ENCODE assay signal across 18 cellular contexts in genomic region chr12:7501031-7501585, GRCh38. TPM values are rescaled to one million over a fixed set of nuclear protein-coding genes. Genes with fewer than 3 reads are reported as not detected.
DNase-seq lines count a peak whose midpoint lies in the region; ATAC-seq and TF ChIP-seq lines count a peak whose summit lies in the region.
"Had no signal": no experiment of that assay in that cellular context is flagged by ENCODE, and none has a peak within 500 bp of the region (broad histone marks: within the 10 kb centered on the region; RNA-seq: fewer than 3 reads in every experiment).

No MANE protein-coding gene starts in this region.

- no peak for TF ChIP-seq RAD21 in SK-N-SH (IDR thresholded peaks at IDR 0.05; ENCODE audit: low read length)

- 0 out of 4 replicates have a peak, but pooled peaks of 1 of the 2 experiments have one; percentile 10 for TF ChIP-seq EP300 in SK-N-SH (IDR thresholded peaks at IDR 0.05; ENCODE audit: borderline replicate concordance in 1 of 2, low read depth in 1 of 2, low read length in 1 of 2)

- no peak overlapping the region for H3K9ac ChIP-seq in SK-N-SH
- H3K9ac ChIP-seq in neural progenitor cell = no peak overlapping the region
- H3K9ac ChIP-seq in GM23248 = no peak overlapping the region
- H3K9ac ChIP-seq: KMS-11 had no signal

- ATAC-seq in HG02884 (IDR thresholded peaks at IDR 0.05; ENCODE audit: unreplicated experiment) = no peak

- intact Hi-C loops in Caco-2 (cut with micrococcal nuclease; ENCODE audit: unreplicated experiment) = no loop called here

- peaks cover 10% of the 10 kb centered on the region for H3F3A ChIP-seq in SK-N-SH (replicated peaks; ENCODE audit: insufficient read depth)
- no peaks in the 10 kb centered on the region for H3F3A ChIP-seq in neural progenitor cell (ENCODE audit: low read depth)
- peaks cover 28% of the 10 kb centered on the region for H3F3A ChIP-seq in GM23248 (ENCODE audit: insufficient read depth)

- POLR2A ChIA-PET in SK-N-SH (lab: Yijun Ruan, JAX) = no interaction called here
- POLR2A ChIA-PET in Caco-2 (lab: Charles Lee) = no interaction called here

- H3K4me2 ChIP-seq in SK-N-SH (no peak overlapping the region), neural progenitor cell (no peak overlapping the region), GM23248 (ENCODE audit: unreplicated experiment) (no peak overlapping the region)
- H3K4me2 ChIP-seq: KMS-11 had no signal

- H3K36me3 Mint-ChIP-seq in neural progenitor cell = no peaks in the 10 kb centered on the region
- no peaks in the 10 kb centered on the region for H3K36me3 Mint-ChIP-seq in Caco-2 (ENCODE audit: insufficient read depth, unreplicated experiment)
- H3K36me3 Mint-ChIP-seq: memory B cell had no signal

- no TSS peak for BruUV-seq in Caco-2 (replicated peaks; lab: Mats Ljungman, UMichigan)

- no peaks in the 10 kb centered on the region for H3K9me3 Mint-ChIP-seq in neural progenitor cell
- H3K9me3 Mint-ChIP-seq in Caco-2 (ENCODE audit: unreplicated experiment) = no peaks in the 10 kb centered on the region
- H3K9me3 Mint-ChIP-seq: memory B cell had no signal

- no peak for TF ChIP-seq CTCF in SK-N-SH (IDR thresholded peaks at IDR 0.05)
- TF ChIP-seq CTCF in fibroblast of mammary gland (conservative IDR thresholded peaks at IDR 0.05; ENCODE audit: control insufficient read depth, insufficient read depth, low read depth, low read length) = no peak
- no peak for TF ChIP-seq CTCF in neural progenitor cell (IDR thresholded peaks at IDR 0.05)
- no peak for TF ChIP-seq CTCF in Caco-2 (IDR thresholded peaks at IDR 0.05; ENCODE audit: insufficient read depth in 1 of 2, low read depth in 1 of 2, low read length in 1 of 2, severe bottlenecking in 1 of 2, unreplicated experiment in 1 of 2)

- CTCF ChIA-PET in SK-N-SH (lab: Yijun Ruan, JAX) = interaction anchor here (0.8 kb wide), 1 partner anchor 40 kb away, joined by 3 read pairs; no protein-coding TSS in a partner anchor
- CTCF ChIA-PET in Caco-2 (lab: Charles Lee) = no interaction called here

- 12% methylated on average over 6 of the region's 6 CpGs for WGBS in SK-N-SH (ENCODE audit: low lambda C conversion rate)
- 75 to 81% methylated on average over 6 of the region's 6 CpGs for WGBS in GM23248 (ENCODE audit: low coverage in 1 of 2, low lambda C conversion rate in 2 of 2, missing lambda C conversion rate in 2 of 2), 2 experiments

- H3K9me2 ChIP-seq in SK-N-SH (no peaks in the 10 kb centered on the region), GM23248 (ENCODE audit: insufficient read depth) (no peaks in the 10 kb centered on the region)

- DNase-seq in CD1c-positive myeloid dendritic cell (ENCODE audit: extremely low spot score) (peak; percentile 35), SK-N-SH (no peak), fibroblast of mammary gland (ENCODE audit: low read depth) (peak; percentile 76), neural progenitor cell (ENCODE audit: low spot score) (no peak), Caco-2 (no peak), GM23248 (no peak)
- DNase-seq in NK-92 treated with Interleukin-12 subunit alpha and Interleukin-12 subunit beta, amount 100 ng/mL, for 24 hours (lab: John Stamatoyannopoulos, UW) = no peak
- DNase-seq: activated CD4-positive, alpha-beta T cell treated with anti-CD3 and anti-CD28 coated beads, Interleukin-2, amount 50 U/mL, for 48 hours; effector memory CD4-positive, alpha-beta T cell; head of caudate nucleus; NCI-H187 treated with DMSO at 0.1 percent for 48 hours; NCI-H774; nucleus accumbens; SIG-M5; testis had no signal

- H3K4me1 Mint-ChIP-seq in neural progenitor cell (no peaks in the 10 kb centered on the region), Caco-2 (ENCODE audit: low read depth, unreplicated experiment) (peaks cover 24% of the 10 kb centered on the region)
- H3K4me1 Mint-ChIP-seq: memory B cell had no signal

- H3K4me1 ChIP-seq in SK-N-SH (ENCODE audit: control insufficient read depth in 1 of 2, insufficient read depth in 2 of 2, low read depth in 1 of 2, low read length in 1 of 2) = peaks cover 0 to 6% of the 10 kb centered on the region in 2 experiments; a peak in 2 of 4 replicates
- H3K4me1 ChIP-seq in neural progenitor cell = peaks cover 2% of the 10 kb centered on the region
- peaks cover 18% of the 10 kb centered on the region for H3K4me1 ChIP-seq in Caco-2
- peaks cover 33% of the 10 kb centered on the region for H3K4me1 ChIP-seq in GM23248 (ENCODE audit: insufficient read depth)
- H3K4me1 ChIP-seq: testis had no signal

- H3K27me3 ChIP-seq in SK-N-SH (ENCODE audit: insufficient read depth) (no peaks in the 10 kb centered on the region), neural progenitor cell (no peaks in the 10 kb centered on the region), Caco-2 (replicated peaks; ENCODE audit: control insufficient read depth, insufficient read depth, low read length) (no peaks in the 10 kb centered on the region), GM23248 (replicated peaks; ENCODE audit: insufficient read depth) (no peaks in the 10 kb centered on the region)
- H3K27me3 ChIP-seq: testis had no signal

- H3K27ac Mint-ChIP-seq in neural progenitor cell = no peak overlapping the region
- H3K27ac Mint-ChIP-seq in Caco-2 (ENCODE audit: unreplicated experiment) = no peak overlapping the region
- H3K27ac Mint-ChIP-seq: memory B cell had no signal

- H3K27ac ChIP-seq in SK-N-SH (ENCODE audit: low read depth in 2 of 2, low read length in 1 of 2) = peak overlapping the region in 1 of 2 experiments; percentile 40; a peak in 1 of 4 replicates
- no peak overlapping the region for H3K27ac ChIP-seq in neural progenitor cell
- no peak overlapping the region for H3K27ac ChIP-seq in GM23248
- H3K27ac ChIP-seq: KMS-11 had no signal

- H3K27me3 Mint-ChIP-seq in neural progenitor cell (ENCODE audit: insufficient read depth, low read depth) = peaks cover 3% of the 10 kb centered on the region
- peaks cover 10% of the 10 kb centered on the region for H3K27me3 Mint-ChIP-seq in Caco-2 (ENCODE audit: insufficient read depth, unreplicated experiment)

- in situ Hi-C loops in GM23248 (cut with MboI) = no loop called here

- H3K36me3 ChIP-seq in SK-N-SH (replicated peaks in 1 of 2; ENCODE audit: control insufficient read depth in 1 of 2, insufficient read depth in 2 of 2, low read length in 1 of 2) = no peaks in the 10 kb centered on the region
- H3K36me3 ChIP-seq in neural progenitor cell = no peaks in the 10 kb centered on the region
- H3K36me3 ChIP-seq in Caco-2 (ENCODE audit: control insufficient read depth, insufficient read depth, low read length) = no peaks in the 10 kb centered on the region
- no peaks in the 10 kb centered on the region for H3K36me3 ChIP-seq in GM23248 (ENCODE audit: low read depth)

- H3K4me3 Mint-ChIP-seq in neural progenitor cell (no peak overlapping the region), Caco-2 (ENCODE audit: unreplicated experiment) (no peak overlapping the region)
- H3K4me3 Mint-ChIP-seq: memory B cell had no signal

- no peak overlapping the region for H2AFZ ChIP-seq in SK-N-SH (ENCODE audit: low read depth)
- H2AFZ ChIP-seq in neural progenitor cell (replicated peaks) = peak overlapping the region; percentile 30
- H2AFZ ChIP-seq in GM23248 = no peak overlapping the region

- H3K9me3 ChIP-seq in SK-N-SH = no peaks in the 10 kb centered on the region
- H3K9me3 ChIP-seq in neural progenitor cell (ENCODE audit: low read depth) = no peaks in the 10 kb centered on the region
- H3K9me3 ChIP-seq in Caco-2 = no peaks in the 10 kb centered on the region
- no peaks in the 10 kb centered on the region for H3K9me3 ChIP-seq in GM23248 (ENCODE audit: low read depth)
- H3K9me3 ChIP-seq: testis had no signal

- H3K4me3 ChIP-seq in SK-N-SH (ENCODE audit: low read depth in 2 of 2, low read length in 1 of 2) = no peak overlapping the region
- no peak overlapping the region for H3K4me3 ChIP-seq in fibroblast of mammary gland (ENCODE audit: control insufficient read depth, low read depth, low read length)
- no peak overlapping the region for H3K4me3 ChIP-seq in neural progenitor cell
- H3K4me3 ChIP-seq in Caco-2 (ENCODE audit: low read depth, low read length) = no peak overlapping the region
- H3K4me3 ChIP-seq in GM23248 = no peak overlapping the region

- H3K79me2 ChIP-seq in SK-N-SH (ENCODE audit: insufficient read depth) = no peaks in the 10 kb centered on the region
- no peaks in the 10 kb centered on the region for H3K79me2 ChIP-seq in neural progenitor cell (ENCODE audit: low read depth)
- H3K79me2 ChIP-seq in GM23248 (ENCODE audit: insufficient read depth) = no peaks in the 10 kb centered on the region

- H4K20me1 ChIP-seq in SK-N-SH (ENCODE audit: insufficient read depth) (no peaks in the 10 kb centered on the region), neural progenitor cell (ENCODE audit: low read depth) (no peaks in the 10 kb centered on the region), GM23248 (ENCODE audit: insufficient read depth) (no peaks in the 10 kb centered on the region)

TF ChIP-seq in SK-N-SH, 30 proteins besides CTCF, POLR2A, EP300 and RAD21 (continues in another document):
- TF ChIP-seq FOSL2 (IDR thresholded peaks at IDR 0.05; ENCODE audit: borderline replicate concordance, low read depth) (peak; percentile 11; the same call in 1 of the 2 replicates), POLR2AphosphoS5 (IDR thresholded peaks at IDR 0.05; ENCODE audit: low read depth, low read length) (no peak), RCOR1 (IDR thresholded peaks at IDR 0.05; ENCODE audit: low read length) (no peak), GABPA (IDR thresholded peaks at IDR 0.05; ENCODE audit: low read depth) (no peak)

RNA-seq across cellular contexts. Expression of gene CD163, which starts 2.5 kb away (rescaled TPM):
- polyA plus RNA-seq in SK-N-SH (2012; rRNA removed) = 0.03 TPM in 1 of 2 replicates, not detected in the other
- 0.01 TPM in 1 of 2 replicates, not detected in the other for polyA plus RNA-seq in SK-N-SH (2012; cell fraction: cytosol; rRNA removed)
- polyA plus RNA-seq in SK-N-SH (2012; cell fraction: nucleus; rRNA removed) = not detected in 2 replicates
- total RNA-seq in neural progenitor cell (ENCODE audit: low replicate concordance) = not detected in 2 replicates
- total RNA-seq in Caco-2 (2022) = 0.20 and 1.4 TPM in 2 replicates
- total RNA-seq in GM23248 (2014; rRNA removed; shearing (Covaris generic)) = not detected in 2 replicates
- polyA plus RNA-seq in GM23248 (2016; fragmentation: Nextera tagmentation; extraction: Ambion mirVana) = 0.05 TPM in 1 of 2 replicates, not detected in the other

RNA-seq across cellular contexts. Expression of gene CD163L1, which starts 57.2 kb away (rescaled TPM):
- polyA plus RNA-seq in SK-N-SH (2012; rRNA removed) = 0.25 and 0.41 TPM in 2 replicates
- polyA plus RNA-seq in SK-N-SH (2012; cell fraction: cytosol; rRNA removed) = 0.36 and 0.66 TPM in 2 replicates
- 0.38 and 0.48 TPM in 2 replicates for polyA plus RNA-seq in SK-N-SH (2012; cell fraction: nucleus; rRNA removed)
- 0.22 TPM in 1 of 2 replicates, not detected in the other for total RNA-seq in neural progenitor cell (ENCODE audit: low replicate concordance)
- total RNA-seq in Caco-2 (2022) = 0.07 and 0.11 TPM in 2 replicates
- total RNA-seq in GM23248 (2014; rRNA removed; shearing (Covaris generic)) = 0.43 TPM in 1 of 2 replicates, not detected in the other
- polyA plus RNA-seq in GM23248 (2016; fragmentation: Nextera tagmentation; extraction: Ambion mirVana) = 1.9 and 2.5 TPM in 2 replicates

Comparison
In these comparisons a context has a peak if more than half of its experiments do, and no peak if none do; other contexts are left out.
1. DNase-seq: peak in CD1c-positive myeloid dendritic cell (single experiment) and fibroblast of mammary gland (single experiment); none in SK-N-SH (single experiment), neural progenitor cell (single experiment), Caco-2 (0 of 2), GM23248 (single experiment) and NK-92 treated with Interleukin-12 subunit alpha and Interleukin-12 subunit beta, amount 100 ng/mL, for 24 hours (single experiment).